ENCODE assay signal across 8 cellular contexts in genomic region chr12:47820631-47821345, GRCh38. TPM values are rescaled to one million over a fixed set of nuclear protein-coding genes. Genes with fewer than 3 reads are reported as not detected.
DNase-seq lines count a peak whose midpoint lies in the region; ATAC-seq and TF ChIP-seq lines count a peak whose summit lies in the region.

No MANE protein-coding gene starts in this region.

- H3K9me3 ChIP-seq in SK-N-SH, result no peaks in the 10 kb centered on the region
- no peaks in the 10 kb centered on the region for H3K9me3 ChIP-seq in endocrine pancreas (ENCODE audit: control insufficient read depth, low read length)

- peak overlapping the region; percentile 90 for H3K18ac ChIP-seq in mesendoderm (ENCODE audit: low read length)

- H3K9me2 ChIP-seq in SK-N-SH, result no peaks in the 10 kb centered on the region

- peak overlapping the region; percentile 28 for H2BK120ac ChIP-seq in mesendoderm (ENCODE audit: low read depth, low read length)

- no peaks in the 10 kb centered on the region for H3K9me3 Mint-ChIP-seq in T-helper 2 cell treated with Interferon-gamma antibody and Interleukin-4, amounts not matched to agents 5 μg/mL and 100 μg/mL, for 36 hours
- H3K9me3 Mint-ChIP-seq in type B pancreatic cell, result no peaks in the 10 kb centered on the region

- H3K56ac ChIP-seq in mesendoderm (ENCODE audit: low read length), result peak overlapping the region; percentile 99

- peak overlapping the region; percentile 63 to 83 for H3K4me3 ChIP-seq in SK-N-SH (ENCODE audit: low read depth in 2 of 2, low read length in 1 of 2)
- no peak overlapping the region for H3K4me3 ChIP-seq in endocrine pancreas (ENCODE audit: control insufficient read depth, insufficient read depth, low read length)
- no peak overlapping the region for H3K4me3 ChIP-seq in mesendoderm (ENCODE audit: low read length)

- H3K36me3 ChIP-seq in SK-N-SH (replicated peaks in 1 of 2; ENCODE audit: control insufficient read depth in 1 of 2, insufficient read depth in 2 of 2, low read length in 1 of 2) (peaks cover 3% of the 10 kb centered on the region in 2 experiments), endocrine pancreas (ENCODE audit: control insufficient read depth, insufficient read depth, low read length) (no peaks in the 10 kb centered on the region), mesendoderm (ENCODE audit: control insufficient read depth, insufficient read depth, low read length) (no peaks in the 10 kb centered on the region)

- H3K4me1 ChIP-seq in SK-N-SH (ENCODE audit: control insufficient read depth in 1 of 2, insufficient read depth in 2 of 2, low read depth in 1 of 2, low read length in 1 of 2) (peaks cover 35 to 40% of the 10 kb centered on the region in 2 experiments), endocrine pancreas (ENCODE audit: control insufficient read depth, insufficient read depth, low read length) (no peaks in the 10 kb centered on the region), mesendoderm (ENCODE audit: control insufficient read depth, low read depth, low read length) (peaks cover 35% of the 10 kb centered on the region)

- DNase-seq in T-helper 2 cell treated with Interferon-gamma antibody and Interleukin-4, amounts not matched to agents 5 μg/mL and 100 μg/mL, for 36 hours (ENCODE audit: low spot score), result no peak
- DNase-seq in T-helper 2 cell (no peak), SK-N-SH (peak; percentile 61), mesendoderm (peak; percentile 99), type B pancreatic cell (ENCODE audit: extremely low spot score, unreplicated experiment) (no peak), NCI-H2029 (lab: John Stamatoyannopoulos, UW) (no peak)

- no peak overlapping the region for H2BK15ac ChIP-seq in mesendoderm (replicated peaks; ENCODE audit: low read depth)

- no peak overlapping the region for H4K5ac ChIP-seq in mesendoderm (ENCODE audit: low read length)

- peaks cover 29% of the 10 kb centered on the region for H4K20me1 ChIP-seq in SK-N-SH (ENCODE audit: insufficient read depth)

- H3K9ac ChIP-seq in SK-N-SH (peak overlapping the region; percentile 98), endocrine pancreas (ENCODE audit: control insufficient read depth, insufficient read depth, low read length) (peak overlapping the region; percentile 83), mesendoderm (ENCODE audit: low read length) (peak overlapping the region; percentile 95)

- peaks cover 51% of the 10 kb centered on the region for H3K79me2 ChIP-seq in SK-N-SH (ENCODE audit: insufficient read depth)
- H3K79me2 ChIP-seq in mesendoderm (ENCODE audit: control insufficient read depth, insufficient read depth, low read length), result peaks cover 38% of the 10 kb centered on the region

- H2AFZ ChIP-seq in SK-N-SH (ENCODE audit: low read depth), result peak overlapping the region; percentile 32

- 34% methylated on average over 15 of the region's 17 CpGs for WGBS in SK-N-SH (ENCODE audit: low lambda C conversion rate)
- no CpG with 5 or more reads among the region's 17 CpGs for WGBS in mesendoderm (ENCODE audit: extremely low coverage, insufficient coverage, low lambda C conversion rate)

- no peak for TF ChIP-seq RAD21 in SK-N-SH (IDR thresholded peaks at IDR 0.05; ENCODE audit: low read length)

- no peak for TF ChIP-seq CTCF in SK-N-SH (IDR thresholded peaks at IDR 0.05)
- TF ChIP-seq CTCF in type B pancreatic cell (conservative IDR thresholded peaks at IDR 0.05), result no peak

- no peaks in the 10 kb centered on the region for H3K27me3 Mint-ChIP-seq in T-helper 2 cell treated with Interferon-gamma antibody and Interleukin-4, amounts not matched to agents 5 μg/mL and 100 μg/mL, for 36 hours (ENCODE audit: low read depth)
- no peaks in the 10 kb centered on the region for H3K27me3 Mint-ChIP-seq in type B pancreatic cell

- ATAC-seq in GM18520 (IDR thresholded peaks at IDR 0.05; ENCODE audit: unreplicated experiment), result no peak

- POLR2A ChIA-PET in SK-N-SH (lab: Yijun Ruan, JAX), result interaction anchor here (1.0 to 1.3 kb wide), 3 partner anchors 8 to 17 kb away, joined by 3 to 5 read pairs (median 5); no protein-coding TSS in a partner anchor

- peak overlapping the region; percentile 91 for H3K27ac Mint-ChIP-seq in T-helper 2 cell treated with Interferon-gamma antibody and Interleukin-4, amounts not matched to agents 5 μg/mL and 100 μg/mL, for 36 hours
- H3K27ac Mint-ChIP-seq in type B pancreatic cell, result peak overlapping the region; percentile 97

- peaks cover 64% of the 10 kb centered on the region for H3K4me1 Mint-ChIP-seq in T-helper 2 cell treated with Interferon-gamma antibody and Interleukin-4, amounts not matched to agents 5 μg/mL and 100 μg/mL, for 36 hours (ENCODE audit: low read depth)
- H3K4me1 Mint-ChIP-seq in type B pancreatic cell (ENCODE audit: unreplicated experiment), result peaks cover 62% of the 10 kb centered on the region

- H3K27ac ChIP-seq in SK-N-SH (ENCODE audit: low read depth in 2 of 2, low read length in 1 of 2), result peak overlapping the region; percentile 90 to 92
- H3K27ac ChIP-seq in mesendoderm (ENCODE audit: low read depth, low read length), result peak overlapping the region; percentile 98

- H3K4ac ChIP-seq in mesendoderm (ENCODE audit: low read depth, low read length), result peak overlapping the region; percentile 96

- peak overlapping the region; percentile 100 for H2BK5ac ChIP-seq in mesendoderm (ENCODE audit: low read length)

- peaks cover 11% of the 10 kb centered on the region for H3K79me1 ChIP-seq in mesendoderm (ENCODE audit: low read length)

- H3K27me3 ChIP-seq in SK-N-SH (ENCODE audit: insufficient read depth), result no peaks in the 10 kb centered on the region
- H3K27me3 ChIP-seq in endocrine pancreas (ENCODE audit: control insufficient read depth, insufficient read depth, low read length), result no peaks in the 10 kb centered on the region
- no peaks in the 10 kb centered on the region for H3K27me3 ChIP-seq in mesendoderm (ENCODE audit: insufficient read depth, low read length, poor library complexity)

- CTCF ChIA-PET in SK-N-SH (lab: Yijun Ruan, JAX), result interaction anchor here (0.7 to 7.3 kb wide), 9 partner anchors 11 to 107 kb away, joined by 3 to 59 read pairs (median 4); no protein-coding TSS in a partner anchor

- TF ChIP-seq EP300 in SK-N-SH (IDR thresholded peaks at IDR 0.05; ENCODE audit: borderline replicate concordance in 1 of 2, low read depth in 1 of 2, low read length in 1 of 2), result peak in 1 of 2 experiments; percentile 61; a peak in 1 of 4 replicates

- H3K4me2 ChIP-seq in SK-N-SH (peak overlapping the region; percentile 96), mesendoderm (ENCODE audit: low read length) (peak overlapping the region; percentile 79)

- no peak overlapping the region for H2AK5ac ChIP-seq in mesendoderm (ENCODE audit: low read length)

- H3K4me3 Mint-ChIP-seq in T-helper 2 cell treated with Interferon-gamma antibody and Interleukin-4, amounts not matched to agents 5 μg/mL and 100 μg/mL, for 36 hours, result peak overlapping the region; percentile 91
- H3K4me3 Mint-ChIP-seq in type B pancreatic cell, result peak overlapping the region; percentile 98

- peak overlapping the region; percentile 2 for H4K8ac ChIP-seq in mesendoderm (ENCODE audit: low read depth, low read length)

- peaks cover 21% of the 10 kb centered on the region for H3K36me3 Mint-ChIP-seq in T-helper 2 cell treated with Interferon-gamma antibody and Interleukin-4, amounts not matched to agents 5 μg/mL and 100 μg/mL, for 36 hours (ENCODE audit: low read depth)
- H3K36me3 Mint-ChIP-seq in type B pancreatic cell, result no peaks in the 10 kb centered on the region

- H3K23ac ChIP-seq in mesendoderm (ENCODE audit: low read length), result no peak overlapping the region

- H3F3A ChIP-seq in SK-N-SH (replicated peaks; ENCODE audit: insufficient read depth), result peaks cover 9% of the 10 kb centered on the region

TF ChIP-seq in SK-N-SH, 30 proteins besides CTCF, POLR2A, EP300 and RAD21 (continues in another document):
- TF ChIP-seq TEAD4 (IDR thresholded peaks at IDR 0.05; ENCODE audit: borderline replicate concordance, insufficient read depth) (peak; percentile 96), FOSL2 (IDR thresholded peaks at IDR 0.05; ENCODE audit: borderline replicate concordance, low read depth) (peak; percentile 95), POLR2AphosphoS5 (IDR thresholded peaks at IDR 0.05; ENCODE audit: low read depth, low read length) (peak; percentile 62; the same call in 1 of the 2 replicates), NFIC (IDR thresholded peaks at IDR 0.05; ENCODE audit: borderline replicate concordance) (peak; percentile 54; the same call in 1 of the 2 replicates), EZH2phosphoT487 (IDR thresholded peaks at IDR 0.05; ENCODE audit: borderline replicate concordance, low read depth) (no peak), TAF1 (IDR thresholded peaks at IDR 0.05; ENCODE audit: borderline replicate concordance, low read depth, low read length) (peak; percentile 82), JUND (IDR thresholded peaks at IDR 0.05) (peak; percentile 98), SIN3A (IDR thresholded peaks at IDR 0.05; ENCODE audit: borderline replicate concordance, low read depth, low read length) (no peak), MEF2A (IDR thresholded peaks at IDR 0.05; ENCODE audit: borderline replicate concordance, low read depth) (no peak), YY1 (IDR thresholded peaks at IDR 0.05; ENCODE audit: low read depth) (no peak)
- TF ChIP-seq, protein P1, sequence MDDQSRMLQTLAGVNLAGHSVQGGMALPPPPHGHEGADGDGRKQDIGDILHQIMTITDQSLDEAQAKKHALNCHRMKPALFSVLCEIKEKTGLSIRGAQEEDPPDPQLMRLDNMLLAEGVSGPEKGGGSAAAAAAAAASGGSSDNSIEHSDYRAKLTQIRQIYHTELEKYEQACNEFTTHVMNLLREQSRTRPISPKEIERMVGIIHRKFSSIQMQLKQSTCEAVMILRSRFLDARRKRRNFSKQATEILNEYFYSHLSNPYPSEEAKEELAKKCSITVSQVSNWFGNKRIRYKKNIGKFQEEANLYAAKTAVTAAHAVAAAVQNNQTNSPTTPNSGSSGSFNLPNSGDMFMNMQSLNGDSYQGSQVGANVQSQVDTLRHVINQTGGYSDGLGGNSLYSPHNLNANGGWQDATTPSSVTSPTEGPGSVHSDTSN (IDR thresholded peaks at IDR 0.05), result peak; percentile 60

RNA-seq across cellular contexts. Expression of gene HDAC7, which starts 1.1 kb away (rescaled TPM):
- 32.7 and 51.0 TPM in 2 replicates for polyA plus RNA-seq in SK-N-SH (2012; rRNA removed)
- 20.4 and 31.4 TPM in 2 replicates for polyA plus RNA-seq in SK-N-SH (2012; cell fraction: cytosol; rRNA removed)
- polyA plus RNA-seq in SK-N-SH (2012; cell fraction: nucleus; rRNA removed), result 227 and 305 TPM in 2 replicates
- polyA plus RNA-seq in mesendoderm (2013, experiment 1 of 2), result 50.1 TPM
- polyA plus RNA-seq in mesendoderm (2013, experiment 2 of 2), result 51.3 TPM
- total RNA-seq in type B pancreatic cell (ENCODE audit: low replicate concordance), result 71.5 and 76.1 TPM in 2 replicates

RNA-seq across cellular contexts. Expression of gene SLC48A1, which starts 47.8 kb away (rescaled TPM):
- 7.3 and 8.1 TPM in 2 replicates for polyA plus RNA-seq in SK-N-SH (2012; rRNA removed)
- polyA plus RNA-seq in SK-N-SH (2012; cell fraction: cytosol; rRNA removed), result 4.7 and 6.8 TPM in 2 replicates
- 13.1 and 16.1 TPM in 2 replicates for polyA plus RNA-seq in SK-N-SH (2012; cell fraction: nucleus; rRNA removed)
- 9.6 TPM for polyA plus RNA-seq in mesendoderm (2013, experiment 1 of 2)
- polyA plus RNA-seq in mesendoderm (2013, experiment 2 of 2), result 9.2 TPM
- 19.7 and 37.4 TPM in 2 replicates for total RNA-seq in type B pancreatic cell (ENCODE audit: low replicate concordance)

Comparison
In these comparisons a context has a peak if more than half of its experiments do, and no peak if none do; other contexts are left out.
1. DNase-seq: peak in SK-N-SH (single experiment) and mesendoderm (single experiment); none in T-helper 2 cell treated with Interferon-gamma antibody and Interleukin-4, amounts not matched to agents 5 μg/mL and 100 μg/mL, for 36 hours (single experiment), T-helper 2 cell (0 of 5), type B pancreatic cell (single experiment) and NCI-H2029 (single experiment).
2. H3K4me3 ChIP-seq: peak in SK-N-SH (2 of 2); none in endocrine pancreas (single experiment) and mesendoderm (single experiment).
3. Peak in every context shown above with its lines, with median percentiles within 50 percentile points of each other: H3K9ac ChIP-seq.